8 cellular contexts compared by ENCODE assay signal in genomic region chr11:125923012-125923579, GRCh38. TPM values are rescaled to one million over a fixed set of nuclear protein-coding genes. Genes with fewer than 3 reads are reported as not detected.
DNase-seq lines count a peak whose midpoint lies in the region; ATAC-seq and TF ChIP-seq lines count a peak whose summit lies in the region.

No MANE protein-coding gene starts in this region.

- intact Hi-C loops in CD14-positive monocyte (cut with micrococcal nuclease): loop anchor here (5.0 kb wide), 1 partner anchor 269 kb away; no protein-coding TSS in a partner anchor

- TF ChIP-seq CTCF in CD14-positive monocyte (IDR thresholded peaks at IDR 0.05) (peak; percentile 65), NB4 (IDR thresholded peaks at IDR 0.05; ENCODE audit: low read depth, low read length) (peak; percentile 94), right atrium auricular region (IDR thresholded peaks at IDR 0.05) (peak; percentile 48 to 82), retinal pigment epithelial cell (conservative IDR thresholded peaks at IDR 0.05; ENCODE audit: low read depth, low read length) (peak; percentile 92)

- no peak overlapping the region for H3K4me3 ChIP-seq in NB4 (ENCODE audit: low read depth, low read length)
- H3K4me3 ChIP-seq in right atrium auricular region: no peak overlapping the region
- no peak overlapping the region for H3K4me3 ChIP-seq in retinal pigment epithelial cell (ENCODE audit: low read length)

- ATAC-seq in GM21360 (IDR thresholded peaks at IDR 0.05; ENCODE audit: unreplicated experiment) (peak; percentile 52), SK-N-SH treated with all-trans-retinoic acid at 6 μM for 48 hours (peak; percentile 95), GM21526 (IDR thresholded peaks at IDR 0.05; ENCODE audit: low FRiP score, unreplicated experiment) (no peak)

- H3K36me3 Mint-ChIP-seq in CD14-positive monocyte: no peaks in the 10 kb centered on the region

- peaks cover 2% of the 10 kb centered on the region for H3K4me1 Mint-ChIP-seq in CD14-positive monocyte

- TF ChIP-seq POLR2A in NB4 (IDR thresholded peaks at IDR 0.05; ENCODE audit: extremely low read depth, insufficient read length): no peak

- no peaks in the 10 kb centered on the region for H3K4me1 ChIP-seq in right atrium auricular region

- peaks cover 3 to 4% (median 3%) of the 10 kb centered on the region in 3 donors for H3K27me3 Mint-ChIP-seq in CD14-positive monocyte (ENCODE audit: low read depth in 3 of 3)

- H3K36me3 ChIP-seq in right atrium auricular region: no peaks in the 10 kb centered on the region

- no peaks in the 10 kb centered on the region for H3K9me3 ChIP-seq in right atrium auricular region

- no peak overlapping the region for H3K4me3 Mint-ChIP-seq in CD14-positive monocyte

- H3K9me3 Mint-ChIP-seq in CD14-positive monocyte: no peaks in the 10 kb centered on the region

- H3K27ac ChIP-seq in right atrium auricular region: no peak overlapping the region

- DNase-seq in CD14-positive monocyte (ENCODE audit: low spot score) (no peak), NB4 (ENCODE audit: low read depth) (peak; percentile 82), anterior cingulate cortex (lab: John Stamatoyannopoulos, UW) (peak in 39 of 58 donors; percentile 7 to 80 (median 29)), right atrium auricular region (ENCODE audit: low spot score) (peak; percentile 66), retinal pigment epithelial cell (ENCODE audit: low read depth) (peak; percentile 10)

- H3K27ac Mint-ChIP-seq in CD14-positive monocyte: no peak overlapping the region

- no peaks in the 10 kb centered on the region for H3K27me3 ChIP-seq in right atrium auricular region

TF ChIP-seq in SK-N-SH treated with all-trans-retinoic acid at 6 μM for 48 hours, 23 proteins besides CTCF, POLR2A, EP300 and RAD21:
- TF ChIP-seq ZFP30 (CRISPR knock-in tag; IDR thresholded peaks at IDR 0.05): no peak

RNA-seq across cellular contexts. Expression of gene DDX25, which starts 18.8 kb away (rescaled TPM):
- polyA plus RNA-seq in CD14-positive monocyte: not detected
- not detected for total RNA-seq in right atrium auricular region

RNA-seq across cellular contexts. Expression of gene PUS3, which starts 20.1 kb away (rescaled TPM):
- polyA plus RNA-seq in CD14-positive monocyte: 1 to 10 TPM; 3.1 to 5.3 TPM
- 1 to 10 TPM; 3.1 to 8.7 TPM for total RNA-seq in right atrium auricular region

RNA-seq across cellular contexts. Expression of gene VSIG10L2, which starts 22.7 kb away (rescaled TPM):
- polyA plus RNA-seq in CD14-positive monocyte: not detected
- not detected for total RNA-seq in right atrium auricular region

RNA-seq across cellular contexts. Expression of gene HYLS1, which starts 35.6 kb away (rescaled TPM):
- polyA plus RNA-seq in CD14-positive monocyte: 1 to 10 TPM; 2.0 to 2.6 TPM
- 1 to 10 TPM; 3.5 to 3.7 TPM for total RNA-seq in right atrium auricular region
